Comparison of ENCODE assay signal across 11 cellular contexts in genomic region chr1:9066945-9067807, GRCh38. TPM values are rescaled to one million over a fixed set of nuclear protein-coding genes. Genes with fewer than 3 reads are reported as not detected.
DNase-seq lines count a peak whose midpoint lies in the region; ATAC-seq and TF ChIP-seq lines count a peak whose summit lies in the region.
"Had no signal": no experiment of that assay in that cellular context is flagged by ENCODE, and none has a peak within 500 bp of the region (broad histone marks: within the 10 kb centered on the region; RNA-seq: fewer than 3 reads in every experiment).

No MANE protein-coding gene starts in this region.

- in situ Hi-C loops in astrocyte of the cerebellum (cut with HindIII; ENCODE audit: low sequenced_read_pairs), result no loop called here

- H3K4me1 ChIP-seq in right atrium auricular region, result peaks cover 0 to 14% of the 10 kb centered on the region in 2 donors
- H3K4me1 ChIP-seq in subcutaneous abdominal adipose tissue (ENCODE audit: control insufficient read depth in 5 of 5, insufficient read depth in 5 of 5, low read length in 5 of 5), result peaks cover 7 to 68% (median 56%) of the 10 kb centered on the region in 5 donors

- peak; percentile 51 for TF ChIP-seq CTCF in HFFc6 (IDR thresholded peaks at IDR 0.05)
- TF ChIP-seq CTCF in astrocyte of the cerebellum (IDR thresholded peaks at IDR 0.05; ENCODE audit: low read depth, low read length, missing control alignments), result peak; percentile 16
- TF ChIP-seq CTCF in right atrium auricular region (IDR thresholded peaks at IDR 0.05), result no peak

- H3K27me3 Mint-ChIP-seq in HFFc6 (ENCODE audit: insufficient read depth), result peaks cover 3% of the 10 kb centered on the region; the same call in 1 of the 2 replicates

- H3K36me3 Mint-ChIP-seq in HFFc6 (ENCODE audit: low read depth), result 0 out of 2 replicates have a peak, but pooled peaks cover 4% of the 10 kb centered on the region

- H3K36me3 ChIP-seq in right atrium auricular region, result no peaks in the 10 kb centered on the region
- no peaks in the 10 kb centered on the region for H3K36me3 ChIP-seq in subcutaneous abdominal adipose tissue (ENCODE audit: control insufficient read depth in 5 of 5, insufficient read depth in 5 of 5, low read length in 5 of 5)

- no peak for ATAC-seq in HG03521 (IDR thresholded peaks at IDR 0.05; ENCODE audit: unreplicated experiment)
- no peak for ATAC-seq in GM19397 (IDR thresholded peaks at IDR 0.05; ENCODE audit: unreplicated experiment)
- ATAC-seq in GM21619 (IDR thresholded peaks at IDR 0.05; ENCODE audit: unreplicated experiment), result no peak
- ATAC-seq in HG03378 (IDR thresholded peaks at IDR 0.05; ENCODE audit: unreplicated experiment), result no peak

- DNase-seq in HFFc6 (peak; percentile 83), astrocyte of the cerebellum (ENCODE audit: low read depth) (peak; percentile 32), right atrium auricular region (ENCODE audit: low spot score) (peak; percentile 82)

- H3K27ac ChIP-seq in right atrium auricular region (peak overlapping the region in 1 of 2 donors; percentile 6), subcutaneous abdominal adipose tissue (ENCODE audit: low read depth, low read length) (peak overlapping the region; percentile 72)

- H3K4me3 Mint-ChIP-seq in HFFc6, result peak overlapping the region; percentile 55

- H3K9me3 Mint-ChIP-seq in HFFc6, result no peaks in the 10 kb centered on the region

- H3K9me3 ChIP-seq in right atrium auricular region (no peaks in the 10 kb centered on the region), subcutaneous abdominal adipose tissue (ENCODE audit: control insufficient read depth in 5 of 5, low read length in 5 of 5) (no peaks in the 10 kb centered on the region)

- H3K4me3 ChIP-seq in astrocyte of the cerebellum (ENCODE audit: low read depth, low read length) (no peak overlapping the region), right atrium auricular region (no peak overlapping the region), subcutaneous abdominal adipose tissue (ENCODE audit: low read depth in 1 of 5, low read length in 5 of 5) (peak overlapping the region in 1 of 5 donors; percentile 29)

- peak overlapping the region in 1 of 5 donors; percentile 29 for H3K9ac ChIP-seq in subcutaneous abdominal adipose tissue (ENCODE audit: low read length in 5 of 5)

- peaks cover 49% of the 10 kb centered on the region for H3K4me1 Mint-ChIP-seq in HFFc6 (ENCODE audit: low read depth)

- H3K27me3 ChIP-seq in right atrium auricular region (no peaks in the 10 kb centered on the region), subcutaneous abdominal adipose tissue (ENCODE audit: control insufficient read depth in 5 of 5, insufficient read depth in 4 of 5, low read length in 5 of 5) (no peaks in the 10 kb centered on the region)

- H3K27ac Mint-ChIP-seq in HFFc6, result peak overlapping the region; percentile 93

RNA-seq across cellular contexts. Expression of gene SLC2A5, which starts 2.3 kb away (rescaled TPM):
- total RNA-seq in HFFc6 (2021; fragmentation: NEBNext Ultra II Directional; extraction: Animal tissue kit (Norgen Biotek cat#: 25700)), result under 1 TPM in 5 of 6 experiments, not detected in 1; 0.10 to 0.83 (median 0.18) TPM
- under 1 TPM; 0.26 to 0.94 TPM for total RNA-seq in right atrium auricular region
- total RNA-seq: NCI-H460 had no signal

RNA-seq across cellular contexts. Expression of gene SLC2A7, which starts 41.0 kb away (rescaled TPM):
- not detected for total RNA-seq in HFFc6 (2021; fragmentation: NEBNext Ultra II Directional; extraction: Animal tissue kit (Norgen Biotek cat#: 25700))
- not detected for total RNA-seq in right atrium auricular region
- total RNA-seq: mononuclear cell, NCI-H460, subcutaneous adipose tissue had no signal

Comparison
In these comparisons a context has a peak if more than half of its experiments do, and no peak if none do; other contexts are left out.
1. DNase-seq: peak in every context shown above with its lines; median percentile 83 in HFFc6; 82 in right atrium auricular region; 32 in astrocyte of the cerebellum.
2. CTCF ChIP-seq: peak in HFFc6 (single experiment) and astrocyte of the cerebellum (single experiment); none in right atrium auricular region (0 of 2).